16 cellular contexts compared by ENCODE assay signal in the genomic region with DNA sequence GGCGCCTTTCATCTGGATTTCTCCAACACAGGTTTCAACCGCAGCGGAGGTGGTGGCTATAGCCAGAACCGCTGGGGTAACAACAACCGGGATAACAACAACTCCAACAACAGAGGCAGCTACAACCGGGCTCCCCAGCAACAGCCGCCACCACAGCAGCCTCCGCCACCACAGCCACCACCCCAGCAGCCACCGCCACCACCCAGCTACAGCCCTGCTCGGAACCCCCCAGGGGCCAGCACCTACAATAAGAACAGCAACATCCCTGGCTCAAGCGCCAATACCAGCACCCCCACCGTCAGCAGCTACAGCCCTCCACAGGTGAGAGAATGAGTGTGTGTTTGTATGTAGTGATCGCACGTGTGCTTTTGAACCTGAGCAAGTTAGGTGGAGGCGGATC. TPM values are rescaled to one million over a fixed set of nuclear protein-coding genes. Genes with fewer than 3 reads are reported as not detected.
DNase-seq lines count a peak whose midpoint lies in the region; ATAC-seq and TF ChIP-seq lines count a peak whose summit lies in the region.
"Had no signal": no experiment of that assay in that cellular context is flagged by ENCODE, and none has a peak within 500 bp of the region (broad histone marks: within the 10 kb centered on the region; RNA-seq: fewer than 3 reads in every experiment).

No MANE protein-coding gene starts in this region.

- H3K9me3 Mint-ChIP-seq in activated CD8-positive, alpha-beta memory T cell treated with anti-CD3 and anti-CD28 coated beads, Interleukin-2, amount 10 ng/mL, durations not matched to agents 7 days and 5 days (ENCODE audit: low read depth): no peaks in the 10 kb centered on the region
- no peaks in the 10 kb centered on the region for H3K9me3 Mint-ChIP-seq in T-cell

- H3K36me3 Mint-ChIP-seq in activated CD8-positive, alpha-beta memory T cell treated with anti-CD3 and anti-CD28 coated beads, Interleukin-2, amount 10 ng/mL, durations not matched to agents 7 days and 5 days: peaks cover 70% of the 10 kb centered on the region
- H3K36me3 Mint-ChIP-seq in T-cell: peaks cover 57% of the 10 kb centered on the region

- H3K79me1 ChIP-seq in trophoblast cell (ENCODE audit: low read length): no peaks in the 10 kb centered on the region

- peaks cover 61 to 100% (median 97%) of the 10 kb centered on the region in 6 donors for H3K4me1 ChIP-seq in spleen
- peaks cover under 1 to 2% of the 10 kb centered on the region in 2 experiments for H3K4me1 ChIP-seq in trophoblast cell (ENCODE audit: control insufficient read depth in 1 of 2, insufficient read depth in 2 of 2, low read length in 2 of 2)

- H3K4me3 Mint-ChIP-seq in activated CD8-positive, alpha-beta memory T cell treated with anti-CD3 and anti-CD28 coated beads, Interleukin-2, amount 10 ng/mL, durations not matched to agents 7 days and 5 days: peak overlapping the region; percentile 26
- H3K4me3 Mint-ChIP-seq in T-cell: peak overlapping the region; percentile 68 to 90 (median 77)

- H3K18ac ChIP-seq in trophoblast cell (ENCODE audit: low read length): no peak overlapping the region

- no peak overlapping the region for H3K4me2 ChIP-seq in trophoblast cell (ENCODE audit: low read length)

- H3K9me3 ChIP-seq in spleen (no peaks in the 10 kb centered on the region), trophoblast cell (ENCODE audit: insufficient read depth, low read depth, low read length) (no peaks in the 10 kb centered on the region)
- H3K9me3 ChIP-seq: heart right ventricle, pancreas, SJCRH30 had no signal

- no peak for DNase-seq in activated CD8-positive, alpha-beta memory T cell treated with anti-CD3 and anti-CD28 coated beads, Interleukin-2, amount 10 ng/mL, durations not matched to agents 7 days and 5 days
- no peak for DNase-seq in activated CD8-positive, alpha-beta memory T cell treated with anti-CD3 and anti-CD28 coated beads, Interleukin-2, amount 50 U/mL, for 4 hours
- DNase-seq in T-cell (peak in 7 of 34 experiments; percentile 27 to 52 (median 33)), coronary artery (ENCODE audit: low spot score) (no peak), spleen (no peak), trophoblast cell (no peak), DMS 273 treated with DMSO at 0.1 percent for 48 hours (lab: John Stamatoyannopoulos, UW) (no peak), NCI-H2081 treated with DMSO at 0.1 percent for 48 hours (lab: John Stamatoyannopoulos, UW) (no peak)
- DNase-seq: activated CD8-positive, alpha-beta memory T cell treated with anti-CD3 and anti-CD28 coated beads, Interleukin-2, amount 50 U/mL, for 48 hours; heart right ventricle; kidney; NCI-H1417; SJCRH30; small intestine had no signal

- no peak overlapping the region for H3K23ac ChIP-seq in trophoblast cell (ENCODE audit: low read length)

- TF ChIP-seq CTCF in coronary artery (IDR thresholded peaks at IDR 0.05) (no peak), spleen (IDR thresholded peaks at IDR 0.05 in 8 of 11, conservative IDR thresholded peaks at IDR 0.05 in 3 of 11) (no peak)

- H2AFZ ChIP-seq in trophoblast cell (ENCODE audit: insufficient read depth, low read length, poor library complexity): no peak overlapping the region

- CTCF ChIA-PET in activated CD8-positive, alpha-beta memory T cell treated with anti-CD3 and anti-CD28 coated beads, Interleukin-2, amount 10 ng/mL, durations not matched to agents 7 days and 5 days (lab: Charles Lee): interaction anchor here (1.2 to 11.7 kb wide), 4 partner anchors 20 to 52 kb away, joined by 5 to 110 read pairs (median 7); partner anchors contain the start of gene HNRNPUL1
- CTCF ChIA-PET in T-cell (lab: Charles Lee): interaction anchor here (0.6 to 1.6 kb wide), 2 partner anchors 12 to 101 kb away, joined by 3 read pairs; no protein-coding TSS in a partner anchor

- H2BK12ac ChIP-seq in trophoblast cell (ENCODE audit: low read length): no peak overlapping the region

- POLR2A ChIA-PET in T-cell (lab: Charles Lee): interaction anchor here in 1 of 2 donors (0.8 to 2.0 kb wide), 3 partner anchors 16 to 100 kb away, joined by 4 to 16 read pairs (median 11); partner anchors contain the start of gene HNRNPUL1

- H2BK120ac ChIP-seq in trophoblast cell (ENCODE audit: insufficient read depth, low read length, poor library complexity): no peak overlapping the region

- H3K27ac ChIP-seq in coronary artery: peak overlapping the region; percentile 25 to 33
- H3K27ac ChIP-seq in spleen: peak overlapping the region in 6 of 8 donors; percentile 6 to 98 (median 94)
- no peak overlapping the region for H3K27ac ChIP-seq in trophoblast cell (ENCODE audit: low read depth, low read length)
- H3K27ac ChIP-seq: pancreas, SJCRH30 had no signal

- H2BK5ac ChIP-seq in trophoblast cell (ENCODE audit: low read depth, low read length, poor library complexity): no peak overlapping the region

- no peak overlapping the region for H2AK5ac ChIP-seq in trophoblast cell (ENCODE audit: low read length)

- 86 to 93% (median 91%) methylated on average over 10 to 15 of the region's 15 CpGs for WGBS in spleen, 5 donors
- WGBS in trophoblast cell (ENCODE audit: extremely low coverage, insufficient coverage, insufficient read length): no CpG with 5 or more reads among the region's 15 CpGs

- ATAC-seq in activated CD8-positive, alpha-beta memory T cell treated with anti-CD3 and anti-CD28 coated beads, Interleukin-2, amount 10 ng/mL, durations not matched to agents 7 days and 5 days: no peak
- ATAC-seq in T-cell (replicated peaks in 1 of 4): no peak
- ATAC-seq: HCT116, heart right ventricle, pancreas had no signal

- H3K27ac Mint-ChIP-seq in activated CD8-positive, alpha-beta memory T cell treated with anti-CD3 and anti-CD28 coated beads, Interleukin-2, amount 10 ng/mL, durations not matched to agents 7 days and 5 days: peak overlapping the region; percentile 96
- peak overlapping the region; percentile 96 to 99 for H3K27ac Mint-ChIP-seq in T-cell

- TF ChIP-seq POLR2A in spleen (IDR thresholded peaks at IDR 0.05): no peak

- H3K4me3 ChIP-seq in coronary artery (no peak overlapping the region), spleen (peak overlapping the region in 1 of 8 donors; percentile 21), trophoblast cell (ENCODE audit: low read depth, low read length) (no peak overlapping the region)
- H3K4me3 ChIP-seq: heart right ventricle, pancreas, SJCRH30 had no signal

- no peak overlapping the region for H4K91ac ChIP-seq in trophoblast cell (ENCODE audit: low read depth, low read length)

- H3K9ac ChIP-seq in trophoblast cell (ENCODE audit: low read length): no peak overlapping the region

- H3K27me3 Mint-ChIP-seq in activated CD8-positive, alpha-beta memory T cell treated with anti-CD3 and anti-CD28 coated beads, Interleukin-2, amount 10 ng/mL, durations not matched to agents 7 days and 5 days: no peaks in the 10 kb centered on the region
- no peaks in the 10 kb centered on the region for H3K27me3 Mint-ChIP-seq in T-cell

- intact Hi-C loops in spleen (cut with DNase I; ENCODE audit: low total_unique reads): no loop called here

- no peak overlapping the region for H4K12ac ChIP-seq in trophoblast cell (ENCODE audit: low read depth, low read length)

- H3K27me3 ChIP-seq in spleen (replicated peaks in 1 of 7) (no peaks in the 10 kb centered on the region), trophoblast cell (ENCODE audit: insufficient read depth, low read length) (no peaks in the 10 kb centered on the region)
- H3K27me3 ChIP-seq: heart right ventricle, pancreas, SJCRH30 had no signal

- no peak overlapping the region for H3K4ac ChIP-seq in trophoblast cell (ENCODE audit: low read depth, low read length)

- H3K14ac ChIP-seq in trophoblast cell (ENCODE audit: low read length): no peak overlapping the region

- H3K36me3 ChIP-seq in spleen (peaks cover 0 to 85% (median 64%) of the 10 kb centered on the region in 6 donors), trophoblast cell (ENCODE audit: control insufficient read depth in 1 of 2, insufficient read depth in 2 of 2, low read length in 2 of 2) (peaks cover 67 to 78% of the 10 kb centered on the region in 2 experiments)

- H3K4me1 Mint-ChIP-seq in activated CD8-positive, alpha-beta memory T cell treated with anti-CD3 and anti-CD28 coated beads, Interleukin-2, amount 10 ng/mL, durations not matched to agents 7 days and 5 days: peaks cover 98% of the 10 kb centered on the region
- H3K4me1 Mint-ChIP-seq in T-cell: peaks cover 96 to 99% (median 98%) of the 10 kb centered on the region in 3 donors

- no peaks in the 10 kb centered on the region for H3K79me2 ChIP-seq in trophoblast cell (ENCODE audit: control insufficient read depth, insufficient read depth, low read length, poor library complexity)

- H4K8ac ChIP-seq in trophoblast cell (ENCODE audit: low read depth, low read length): no peak overlapping the region

RNA-seq across cellular contexts. Expression of gene CCDC97, which starts 6.0 kb away (rescaled TPM):
- total RNA-seq in activated CD8-positive, alpha-beta memory T cell treated with anti-CD3 and anti-CD28 coated beads, Interleukin-2, amount 10 ng/mL, durations not matched to agents 7 days and 5 days: 10 to 100 TPM; 42.9 to 43.5 TPM
- 10 to 100 TPM; 38.9 to 61.5 (median 55.1) TPM for total RNA-seq in T-cell
- total RNA-seq in spleen: 10 to 100 TPM; 20.5 to 38.2 (median 29.7) TPM
- polyA plus RNA-seq in spleen: 10 to 100 TPM; 12.7 to 18.9 (median 14.5) TPM
- polyA plus RNA-seq in trophoblast cell (2013): 24.7 and 26.3 TPM in 2 replicates

RNA-seq across cellular contexts. Expression of gene HNRNPUL1, which starts 39.8 kb away (rescaled TPM):
- total RNA-seq in activated CD8-positive, alpha-beta memory T cell treated with anti-CD3 and anti-CD28 coated beads, Interleukin-2, amount 10 ng/mL, durations not matched to agents 7 days and 5 days: 100 to 1,000 TPM; 342 to 348 TPM
- total RNA-seq in T-cell: 100 to 1,000 TPM; 275 to 350 (median 307) TPM
- total RNA-seq in spleen: 100 to 1,000 TPM; 161 to 213 (median 178) TPM
- polyA plus RNA-seq in spleen: 100 to 1,000 TPM in 1 of 3 donors, 10 to 100 TPM in 2; 53.9 to 102 (median 64.4) TPM
- polyA plus RNA-seq in trophoblast cell (2013): 233 and 238 TPM in 2 replicates

RNA-seq across cellular contexts. Expression of gene TGFB1, which starts 49.8 kb away (rescaled TPM):
- total RNA-seq in activated CD8-positive, alpha-beta memory T cell treated with anti-CD3 and anti-CD28 coated beads, Interleukin-2, amount 10 ng/mL, durations not matched to agents 7 days and 5 days: 100 to 1,000 TPM; 171 to 179 TPM
- total RNA-seq in T-cell (100 to 1,000 TPM; 170 to 412 (median 206) TPM), spleen (100 to 1,000 TPM in 6 of 7 donors, 10 to 100 TPM in 1; 79.3 to 147 (median 130) TPM)
- 10 to 100 TPM; 23.0 to 56.0 (median 25.2) TPM for polyA plus RNA-seq in spleen
- polyA plus RNA-seq in trophoblast cell (2013): 140 and 142 TPM in 2 replicates
